In the genomic region with DNA sequence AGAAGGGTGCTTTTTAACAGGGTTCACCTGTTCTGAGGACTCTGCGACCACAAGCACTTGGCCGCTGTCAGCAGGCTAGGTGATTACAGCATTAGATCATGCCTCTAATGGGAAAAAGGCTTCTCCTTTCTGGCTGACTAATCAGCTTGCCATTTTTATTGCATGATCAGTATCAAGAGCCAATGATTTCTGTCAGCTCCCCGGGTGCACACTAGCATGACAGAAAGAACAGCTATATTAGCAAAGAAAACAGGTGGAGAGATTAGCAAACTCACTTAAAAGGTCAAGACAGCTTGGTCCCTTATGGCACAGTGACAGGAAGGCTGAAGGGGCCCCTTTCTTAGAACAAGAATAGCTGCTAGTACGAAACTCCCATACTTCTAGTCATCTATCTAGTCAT, we compare ENCODE assay signal across 8 cellular contexts.
A peak's percentile ranks its signal among the peaks of the same experiment; 100 is the strongest.
DNase-seq lines count a peak whose midpoint lies in the region; ATAC-seq and TF ChIP-seq lines count a peak whose summit lies in the region.

No MANE protein-coding gene starts in this region.

- no peak overlapping the region for H2AFZ ChIP-seq in PC-9
- H2AFZ ChIP-seq in OCI-LY7 (ENCODE audit: low read length): no peak overlapping the region

- POLR2A ChIA-PET in PC-9 (lab: Charles Lee; ENCODE audit: unreplicated experiment): interaction anchor here (0.6 to 1.2 kb wide), 5 partner anchors 12 to 235 kb away, joined by 4 to 12 read pairs (median 8); no protein-coding TSS in a partner anchor
- POLR2A ChIA-PET in OCI-LY7 (lab: Charles Lee): no interaction called here

- H3K4me1 ChIP-seq in PC-9 (replicated peaks; ENCODE audit: insufficient read depth) (peaks cover 42% of the 10 kb centered on the region), OCI-LY7 (ENCODE audit: insufficient read depth, low read length, poor library complexity, severe bottlenecking) (no peaks in the 10 kb centered on the region)

- H4K20me1 ChIP-seq in PC-9 (ENCODE audit: insufficient read depth): no peaks in the 10 kb centered on the region
- H4K20me1 ChIP-seq in OCI-LY7 (ENCODE audit: insufficient read depth, low read length): no peaks in the 10 kb centered on the region

- H3K27me3 Mint-ChIP-seq in activated naive CD4-positive, alpha-beta T cell treated with anti-CD3 and anti-CD28 coated beads, Interleukin-2, amount 10 ng/mL, durations not matched to agents 7 days and 5 days: no peaks in the 10 kb centered on the region
- H3K27me3 Mint-ChIP-seq in effector memory CD8-positive, alpha-beta T cell: peaks cover 16 to 47% of the 10 kb centered on the region in 2 donors

- no peaks in the 10 kb centered on the region for H3K9me3 Mint-ChIP-seq in activated naive CD4-positive, alpha-beta T cell treated with anti-CD3 and anti-CD28 coated beads, Interleukin-2, amount 10 ng/mL, durations not matched to agents 7 days and 5 days
- no peaks in the 10 kb centered on the region for H3K9me3 Mint-ChIP-seq in effector memory CD8-positive, alpha-beta T cell

- peaks cover 62% of the 10 kb centered on the region for H3K4me1 Mint-ChIP-seq in activated naive CD4-positive, alpha-beta T cell treated with anti-CD3 and anti-CD28 coated beads, Interleukin-2, amount 10 ng/mL, durations not matched to agents 7 days and 5 days
- peaks cover 12 to 17% of the 10 kb centered on the region in 2 donors for H3K4me1 Mint-ChIP-seq in effector memory CD8-positive, alpha-beta T cell (ENCODE audit: low read depth in 2 of 2)

- H3K9me2 ChIP-seq in PC-9 (ENCODE audit: insufficient read depth): no peaks in the 10 kb centered on the region
- no peaks in the 10 kb centered on the region for H3K9me2 ChIP-seq in OCI-LY7 (ENCODE audit: insufficient read depth, low read length)

- peak; percentile 19 for DNase-seq in activated naive CD4-positive, alpha-beta T cell treated with Interleukin-2 at 50 U/mL for 16 hours
- DNase-seq in activated naive CD4-positive, alpha-beta T cell treated with anti-CD3 and anti-CD28 coated beads, Interleukin-2, amount 10 ng/mL, durations not matched to agents 7 days and 5 days: no peak
- DNase-seq in PC-9: peak; percentile 44 to 88
- peak; percentile 95 for DNase-seq in kidney epithelial cell (ENCODE audit: low read depth)
- DNase-seq in foreskin melanocyte: no peak
- DNase-seq in effector memory CD8-positive, alpha-beta T cell: no peak
- no peak for DNase-seq in OCI-LY7 (ENCODE audit: low spot score)

- ATAC-seq in HG02763 (IDR thresholded peaks at IDR 0.05; ENCODE audit: unreplicated experiment): peak; percentile 54
- ATAC-seq in effector memory CD8-positive, alpha-beta T cell (replicated peaks): no peak

- intact Hi-C loops in PC-9 (cut with micrococcal nuclease; ENCODE audit: unreplicated experiment) (loop anchor here (5.0 to 10.0 kb wide), 2 partner anchors 131 to 328 kb away; no protein-coding TSS in a partner anchor), OCI-LY7 (cut with micrococcal nuclease; ENCODE audit: unreplicated experiment) (no loop called here)

- no peak for TF ChIP-seq CTCF in PC-9 (conservative IDR thresholded peaks at IDR 0.05)
- no peak for TF ChIP-seq CTCF in kidney epithelial cell (IDR thresholded peaks at IDR 0.05; ENCODE audit: insufficient read depth, low read length, poor library complexity, severe bottlenecking)
- no peak for TF ChIP-seq CTCF in OCI-LY7 (conservative IDR thresholded peaks at IDR 0.05; ENCODE audit: low read length)

- H3K4me2 ChIP-seq in PC-9 (peak overlapping the region; percentile 43; the same call in 1 of the 2 replicates), OCI-LY7 (ENCODE audit: low read length) (no peak overlapping the region)

- H3K9me3 ChIP-seq in PC-9 (ENCODE audit: insufficient read depth, low read depth) (no peaks in the 10 kb centered on the region), OCI-LY7 (ENCODE audit: low read length) (no peaks in the 10 kb centered on the region)

- no peaks in the 10 kb centered on the region for H3K79me2 ChIP-seq in PC-9 (ENCODE audit: low read depth)
- H3K79me2 ChIP-seq in OCI-LY7 (ENCODE audit: insufficient read depth, low read depth, low read length): no peaks in the 10 kb centered on the region

- H3K27me3 ChIP-seq in PC-9 (ENCODE audit: insufficient read depth, low read depth): no peaks in the 10 kb centered on the region
- H3K27me3 ChIP-seq in kidney epithelial cell (ENCODE audit: control insufficient read depth, insufficient read depth, low read length): no peaks in the 10 kb centered on the region

- CTCF ChIA-PET in activated naive CD4-positive, alpha-beta T cell treated with anti-CD3 and anti-CD28 coated beads, Interleukin-2, amount 10 ng/mL, durations not matched to agents 7 days and 5 days (lab: Charles Lee): interaction anchor here (0.7 to 2.7 kb wide), 8 partner anchors 15 to 246 kb away, joined by 3 to 9 read pairs (median 5); partner anchors contain the start of gene RBPJ
- CTCF ChIA-PET in PC-9 (lab: Charles Lee): interaction anchor here (3.1 kb wide), 1 partner anchor 241 kb away, joined by 16 read pairs; no protein-coding TSS in a partner anchor
- CTCF ChIA-PET in OCI-LY7 (lab: Charles Lee; ENCODE audit: unreplicated experiment): no interaction called here

- H3K4me3 Mint-ChIP-seq in activated naive CD4-positive, alpha-beta T cell treated with anti-CD3 and anti-CD28 coated beads, Interleukin-2, amount 10 ng/mL, durations not matched to agents 7 days and 5 days: no peak overlapping the region
- H3K4me3 Mint-ChIP-seq in effector memory CD8-positive, alpha-beta T cell: no peak overlapping the region

- H3K4me3 ChIP-seq in PC-9: no peak overlapping the region
- H3K4me3 ChIP-seq in kidney epithelial cell (ENCODE audit: low read depth, low read length): no peak overlapping the region
- no peak overlapping the region for H3K4me3 ChIP-seq in OCI-LY7 (ENCODE audit: low read depth, low read length, poor library complexity, severe bottlenecking)

- peaks cover 20% of the 10 kb centered on the region for H3F3A ChIP-seq in PC-9 (ENCODE audit: insufficient read depth, low read depth)

- H3K36me3 ChIP-seq in PC-9 (ENCODE audit: low read depth): no peaks in the 10 kb centered on the region
- H3K36me3 ChIP-seq in kidney epithelial cell (ENCODE audit: control insufficient read depth, insufficient read depth, low read length): no peaks in the 10 kb centered on the region
- no peaks in the 10 kb centered on the region for H3K36me3 ChIP-seq in OCI-LY7 (ENCODE audit: insufficient read depth, low read length)

- no peak overlapping the region for H3K27ac Mint-ChIP-seq in activated naive CD4-positive, alpha-beta T cell treated with anti-CD3 and anti-CD28 coated beads, Interleukin-2, amount 10 ng/mL, durations not matched to agents 7 days and 5 days
- no peak overlapping the region for H3K27ac Mint-ChIP-seq in effector memory CD8-positive, alpha-beta T cell

- H3K27ac ChIP-seq in PC-9 (no peak overlapping the region), OCI-LY7 (ENCODE audit: low read depth, low read length, poor library complexity, severe bottlenecking) (no peak overlapping the region)

- no peaks in the 10 kb centered on the region for H3K36me3 Mint-ChIP-seq in activated naive CD4-positive, alpha-beta T cell treated with anti-CD3 and anti-CD28 coated beads, Interleukin-2, amount 10 ng/mL, durations not matched to agents 7 days and 5 days
- no peaks in the 10 kb centered on the region for H3K36me3 Mint-ChIP-seq in effector memory CD8-positive, alpha-beta T cell (ENCODE audit: insufficient read depth)

- BruUV-seq in PC-9 (replicated peaks; lab: Mats Ljungman, UMichigan): no TSS peak
- BruUV-seq in OCI-LY7 (replicated peaks; lab: Mats Ljungman, UMichigan): no TSS peak

Comparison
In these comparisons a context has a peak if more than half of its experiments do, and no peak if none do; other contexts are left out.
1. DNase-seq: peak in activated naive CD4-positive, alpha-beta T cell treated with Interleukin-2 at 50 U/mL for 16 hours (single experiment), PC-9 (2 of 2) and kidney epithelial cell (single experiment); none in activated naive CD4-positive, alpha-beta T cell treated with anti-CD3 and anti-CD28 coated beads, Interleukin-2, amount 10 ng/mL, durations not matched to agents 7 days and 5 days (single experiment), foreskin melanocyte (single experiment), effector memory CD8-positive, alpha-beta T cell (0 of 3) and OCI-LY7 (single experiment).